In the genomic region with DNA sequence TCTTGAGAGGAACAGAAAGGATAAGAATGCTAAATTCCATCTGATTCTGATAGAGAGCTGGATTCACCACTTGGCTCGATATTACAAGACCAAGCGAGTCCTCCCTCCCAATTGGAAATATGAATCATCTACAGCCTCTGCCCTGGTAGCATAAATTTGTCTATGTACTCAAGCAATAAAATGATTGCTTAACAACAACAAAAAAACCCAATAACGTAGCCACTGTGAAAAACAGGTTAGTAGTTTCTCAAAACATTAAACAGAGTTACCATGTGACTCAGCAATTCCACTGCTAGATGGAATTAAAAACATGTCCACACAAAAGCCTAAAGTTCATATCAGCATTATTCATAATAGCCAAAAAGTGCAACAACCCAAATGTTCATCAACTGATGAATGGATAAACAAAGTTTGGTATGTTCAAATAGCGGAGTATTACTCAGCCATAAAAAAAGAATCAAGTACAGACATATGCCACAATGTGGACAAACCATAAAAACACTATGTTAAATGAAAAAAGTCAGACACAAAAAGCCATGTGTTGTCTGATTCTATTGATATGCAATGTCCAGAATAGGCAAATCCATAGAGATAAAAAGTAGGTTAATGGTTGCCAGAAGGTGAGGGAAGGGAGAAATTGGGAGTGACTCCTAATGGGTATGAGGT, we compare ENCODE assay signal across 13 cellular contexts. TPM values are rescaled to one million over a fixed set of nuclear protein-coding genes. Genes with fewer than 3 reads are reported as not detected.
DNase-seq lines count a peak whose midpoint lies in the region; TF ChIP-seq lines count a peak whose summit lies in the region.
"Had no signal": no experiment of that assay in that cellular context is flagged by ENCODE, and none has a peak within 500 bp of the region (broad histone marks: within the 10 kb centered on the region; RNA-seq: fewer than 3 reads in every experiment).

No MANE protein-coding gene starts in this region.

- intact Hi-C loops in activated naive CD4-positive, alpha-beta T cell treated with anti-CD3 and anti-CD28 coated beads for 36 hours (cut with micrococcal nuclease) = no loop called here
- intact Hi-C loops in CD14-positive monocyte (cut with micrococcal nuclease) (no loop called here), Caco-2 (cut with micrococcal nuclease; ENCODE audit: unreplicated experiment) (no loop called here)

- H3K4me1 Mint-ChIP-seq in activated naive CD4-positive, alpha-beta T cell treated with anti-CD3 and anti-CD28 coated beads for 36 hours (ENCODE audit: low read depth) = no peaks in the 10 kb centered on the region
- H3K4me1 Mint-ChIP-seq in CD14-positive monocyte (peaks cover 29% of the 10 kb centered on the region), Caco-2 (ENCODE audit: low read depth, unreplicated experiment) (no peaks in the 10 kb centered on the region)
- H3K4me1 Mint-ChIP-seq: memory B cell, WTC11 had no signal

- DNase-seq in AG10803 (ENCODE audit: low read depth) = peak; percentile 99
- DNase-seq in NOMO-1 treated with dmso at 0.1 percent for 144 hours (lab: John Stamatoyannopoulos, UW; ENCODE audit: unreplicated experiment) = peak; percentile 46
- DNase-seq in dedifferentiated amniotic fluid mesenchymal stem cell (ENCODE audit: extremely low spot score) = peak; percentile 82
- peak; percentile 85 for DNase-seq in non-pigmented ciliary epithelial cell (ENCODE audit: low read depth)
- no peak for DNase-seq in activated naive CD4-positive, alpha-beta T cell treated with anti-CD3 and anti-CD28 coated beads for 36 hours
- no peak for DNase-seq in activated naive CD4-positive, alpha-beta T cell (lab: John Stamatoyannopoulos, UW)
- DNase-seq in CD14-positive monocyte (ENCODE audit: low spot score) = no peak
- no peak for DNase-seq in Caco-2
- DNase-seq: C1 segment of cervical spinal cord; NCI-H1417 treated with DMSO at 0.1 percent for 48 hours; stimulated activated naive CD4-positive, alpha-beta T cell treated with Interleukin-2 at 50 U/mL for 16 hours had no signal

- H3K27ac Mint-ChIP-seq in activated naive CD4-positive, alpha-beta T cell treated with anti-CD3 and anti-CD28 coated beads for 36 hours = no peak overlapping the region
- no peak overlapping the region for H3K27ac Mint-ChIP-seq in CD14-positive monocyte
- H3K27ac Mint-ChIP-seq in Caco-2 (ENCODE audit: unreplicated experiment) = no peak overlapping the region
- H3K27ac Mint-ChIP-seq: memory B cell, WTC11 had no signal

- H3K36me3 ChIP-seq in Caco-2 (ENCODE audit: control insufficient read depth, insufficient read depth, low read length) = no peaks in the 10 kb centered on the region

- no peaks in the 10 kb centered on the region for H3K4me1 ChIP-seq in Caco-2

- H3K4me3 Mint-ChIP-seq in activated naive CD4-positive, alpha-beta T cell treated with anti-CD3 and anti-CD28 coated beads for 36 hours = no peak overlapping the region
- H3K4me3 Mint-ChIP-seq in CD14-positive monocyte (no peak overlapping the region), Caco-2 (ENCODE audit: unreplicated experiment) (no peak overlapping the region)
- H3K4me3 Mint-ChIP-seq: memory B cell, WTC11 had no signal

- H3K27me3 ChIP-seq in Caco-2 (replicated peaks; ENCODE audit: control insufficient read depth, insufficient read depth, low read length) = no peaks in the 10 kb centered on the region

- H3K4me3 ChIP-seq in AG10803 (ENCODE audit: low read length) = no peak overlapping the region
- no peak overlapping the region for H3K4me3 ChIP-seq in Caco-2 (ENCODE audit: low read depth, low read length)

- H3K36me3 Mint-ChIP-seq in activated naive CD4-positive, alpha-beta T cell treated with anti-CD3 and anti-CD28 coated beads for 36 hours (ENCODE audit: low read depth) = no peaks in the 10 kb centered on the region
- H3K36me3 Mint-ChIP-seq in CD14-positive monocyte (no peaks in the 10 kb centered on the region), Caco-2 (ENCODE audit: insufficient read depth, unreplicated experiment) (no peaks in the 10 kb centered on the region)
- H3K36me3 Mint-ChIP-seq: memory B cell, WTC11 had no signal

- H3K9me3 ChIP-seq in Caco-2 = peaks cover under 1% of the 10 kb centered on the region; the same call in 1 of the 2 replicates

- H3K27me3 Mint-ChIP-seq in activated naive CD4-positive, alpha-beta T cell treated with anti-CD3 and anti-CD28 coated beads for 36 hours (ENCODE audit: low read depth) = peaks cover 2% of the 10 kb centered on the region
- H3K27me3 Mint-ChIP-seq in CD14-positive monocyte (ENCODE audit: low read depth in 3 of 3) = peaks cover 0 to 1% (median 0%) of the 10 kb centered on the region in 3 donors
- no peaks in the 10 kb centered on the region for H3K27me3 Mint-ChIP-seq in Caco-2 (ENCODE audit: insufficient read depth, unreplicated experiment)
- H3K27me3 Mint-ChIP-seq: memory B cell had no signal

- CTCF ChIA-PET in activated naive CD4-positive, alpha-beta T cell treated with anti-CD3 and anti-CD28 coated beads for 36 hours (lab: Charles Lee) = no interaction called here
- CTCF ChIA-PET in Caco-2 (lab: Charles Lee) = no interaction called here

- POLR2A ChIA-PET in Caco-2 (lab: Charles Lee) = no interaction called here

- TF ChIP-seq CTCF in AG10803 (conservative IDR thresholded peaks at IDR 0.05; ENCODE audit: low read length) (no peak), CD14-positive monocyte (IDR thresholded peaks at IDR 0.05) (no peak), Caco-2 (IDR thresholded peaks at IDR 0.05; ENCODE audit: insufficient read depth in 1 of 2, low read depth in 1 of 2, low read length in 1 of 2, severe bottlenecking in 1 of 2, unreplicated experiment in 1 of 2) (no peak)

- BruUV-seq in Caco-2 (replicated peaks; lab: Mats Ljungman, UMichigan) = no TSS peak

- H3K9me3 Mint-ChIP-seq in activated naive CD4-positive, alpha-beta T cell treated with anti-CD3 and anti-CD28 coated beads for 36 hours = no peaks in the 10 kb centered on the region
- H3K9me3 Mint-ChIP-seq in CD14-positive monocyte = peaks cover 0 to 2% (median 0%) of the 10 kb centered on the region in 7 donors
- no peaks in the 10 kb centered on the region for H3K9me3 Mint-ChIP-seq in Caco-2 (ENCODE audit: unreplicated experiment)
- H3K9me3 Mint-ChIP-seq: memory B cell had no signal

RNA-seq across cellular contexts. Expression of gene BCL2L10, which starts 16.8 kb away (rescaled TPM):
- total RNA-seq in activated naive CD4-positive, alpha-beta T cell treated with anti-CD3 and anti-CD28 coated beads for 36 hours = not detected
- not detected for polyA plus RNA-seq in CD14-positive monocyte
- 4.3 and 6.5 TPM in 2 replicates for total RNA-seq in Caco-2 (2022)

Comparison
In these comparisons a context has a peak if more than half of its experiments do, and no peak if none do; other contexts are left out.
1. DNase-seq: peak in AG10803 (single experiment), NOMO-1 treated with dmso at 0.1 percent for 144 hours (single experiment), dedifferentiated amniotic fluid mesenchymal stem cell (single experiment) and non-pigmented ciliary epithelial cell (single experiment); none in activated naive CD4-positive, alpha-beta T cell treated with anti-CD3 and anti-CD28 coated beads for 36 hours (single experiment), activated naive CD4-positive, alpha-beta T cell (0 of 4), CD14-positive monocyte (single experiment) and Caco-2 (0 of 2).